Comparison of ENCODE assay signal across 12 cellular contexts in genomic region chr16:84111949-84112348, GRCh38. TPM values are rescaled to one million over a fixed set of nuclear protein-coding genes. Genes with fewer than 3 reads are reported as not detected.
A peak's percentile ranks its signal among the peaks of the same experiment; 100 is the strongest.
DNase-seq lines count a peak whose midpoint lies in the region; ATAC-seq, FAIRE-seq and TF ChIP-seq lines count a peak whose summit lies in the region.
"Not testable (repeated sequence)": the region's sequence is repeated elsewhere in the genome, so short reads cannot be mapped to it uniquely, and the experiment has no call there.
"Had no signal": no experiment of that assay in that cellular context is flagged by ENCODE, and none has a peak within 500 bp of the region (broad histone marks: within the 10 kb centered on the region; RNA-seq: fewer than 3 reads in every experiment).

No MANE protein-coding gene starts in this region.

- CTCF ChIA-PET in HepG2 (lab: Yijun Ruan, JAX; ENCODE audit: low intra/inter-chr PET ratio, low total read pairs), result not testable (repeated sequence)

- H3K36me3 ChIP-seq in GM23248 (ENCODE audit: low read depth); MM.1S (replicated peaks; ENCODE audit: insufficient read depth, low read length); astrocyte (ENCODE audit: insufficient read depth, low read length): not testable (repeated sequence)
- peaks cover 16 to 28% of the 10 kb centered on the region in 2 experiments for H3K36me3 ChIP-seq in HepG2 (replicated peaks in 1 of 2; ENCODE audit: control insufficient read depth in 1 of 2, insufficient read depth in 2 of 2, low read length in 2 of 2)

- H3K27me3 Mint-ChIP-seq in astrocyte (ENCODE audit: low read depth, unreplicated experiment); stimulated activated naive CD8-positive, alpha-beta T cell treated with anti-CD3 and anti-CD28 coated beads, Interleukin-15, Interleukin-2, amounts not matched to agents 100 ng/mL and 50 ng/mL, for 24 hours: not testable (repeated sequence)

- H3K9me3 Mint-ChIP-seq in astrocyte (ENCODE audit: unreplicated experiment); stimulated activated naive CD8-positive, alpha-beta T cell treated with anti-CD3 and anti-CD28 coated beads, Interleukin-15, Interleukin-2, amounts not matched to agents 100 ng/mL and 50 ng/mL, for 24 hours: not testable (repeated sequence)

- intact Hi-C loops in HepG2 (cut with micrococcal nuclease; ENCODE audit: unreplicated experiment), result not testable (repeated sequence)

- not testable (repeated sequence) for TF ChIP-seq CTCF in MM.1S (IDR thresholded peaks at IDR 0.05; ENCODE audit: low read length); astrocyte (IDR thresholded peaks at IDR 0.05; ENCODE audit: insufficient read depth, low read depth, low read length); HepG2 (CRISPR knock-in tag; IDR thresholded peaks at IDR 0.05)

- H3K36me3 Mint-ChIP-seq in astrocyte (ENCODE audit: low read depth, unreplicated experiment), result not testable (repeated sequence)
- peaks cover 20% of the 10 kb centered on the region for H3K36me3 Mint-ChIP-seq in stimulated activated naive CD8-positive, alpha-beta T cell treated with anti-CD3 and anti-CD28 coated beads, Interleukin-15, Interleukin-2, amounts not matched to agents 100 ng/mL and 50 ng/mL, for 24 hours (ENCODE audit: low read depth)

- not testable (repeated sequence) for H3K9me3 ChIP-seq in GM23248 (ENCODE audit: low read depth); MM.1S (replicated peaks; ENCODE audit: insufficient read depth, low read length); astrocyte (ENCODE audit: insufficient read depth, low read depth, low read length); HepG2 (ENCODE audit: low read length)

- not testable (repeated sequence) for H3K4me2 ChIP-seq in GM23248 (ENCODE audit: unreplicated experiment); astrocyte (ENCODE audit: low read length); HepG2 (ENCODE audit: low read depth, low read length)
- H3K4me2 ChIP-seq in MM.1S (ENCODE audit: low read depth, low read length), result peak overlapping the region; percentile 54; the same call in 1 of the 2 replicates

- not testable (repeated sequence) for BruUV-seq in HepG2 (replicated peaks; lab: Mats Ljungman, UMichigan)

- not testable (repeated sequence) for FAIRE-seq in astrocyte (lab: Jason Lieb, UNC); HepG2 (lab: Jason Lieb, UNC)

- TF ChIP-seq RAD21 in HepG2 (CRISPR knock-in tag; IDR thresholded peaks at IDR 0.05), result not testable (repeated sequence)

- H2AFZ ChIP-seq in GM23248; MM.1S (ENCODE audit: low read length); astrocyte (ENCODE audit: low read depth, low read length); HepG2 (ENCODE audit: low read length): not testable (repeated sequence)

- DNase-seq in GM23248, result peak; percentile 25
- DNase-seq in MM.1S, result peak; percentile 20
- peak; percentile 59 for DNase-seq in activated CD4-positive, alpha-beta T cell treated with anti-CD3 and anti-CD28 coated beads for 48 hours
- peak; percentile 41 to 45 for DNase-seq in activated T-cell treated with anti-CD3 and anti-CD28 coated beads, Interleukin-2, amount 50 U/mL, for 48 hours
- DNase-seq in astrocyte (ENCODE audit: low read depth), result peak; percentile 31
- not testable (repeated sequence) for DNase-seq in HepG2 (ENCODE audit: low spot score)
- peak; percentile 22 for DNase-seq in stimulated activated CD4-positive, alpha-beta T cell treated with anti-CD3 and anti-CD28 coated beads, Interleukin-2, amount 100 ng/mL, for 4 hours (ENCODE audit: low read depth)

- peaks cover 12% of the 10 kb centered on the region; the same call in 1 of the 2 replicates for H4K20me1 ChIP-seq in GM23248 (ENCODE audit: insufficient read depth)
- not testable (repeated sequence) for H4K20me1 ChIP-seq in MM.1S (ENCODE audit: insufficient read depth, low read length); HepG2 (ENCODE audit: insufficient read depth, low read length)
- peaks cover 56% of the 10 kb centered on the region for H4K20me1 ChIP-seq in astrocyte (ENCODE audit: insufficient read depth, low read length)

- not testable (repeated sequence) for H3K9me2 ChIP-seq in GM23248 (ENCODE audit: insufficient read depth); MM.1S (replicated peaks; ENCODE audit: insufficient read depth, low read length)

- POLR2A ChIA-PET in HepG2 (lab: Yijun Ruan, JAX), result interaction anchor here (2.2 kb wide), 1 partner anchor 27 kb away, joined by 7 read pairs; no protein-coding TSS in a partner anchor

- WGBS in GM23248 (ENCODE audit: low coverage in 1 of 2, low lambda C conversion rate in 2 of 2, missing lambda C conversion rate in 2 of 2), 2 experiments, result 97 to 100% methylated on average over 3 of the region's 3 CpGs
- 98% methylated on average over 3 of the region's 3 CpGs for WGBS in HepG2 (ENCODE audit: low lambda C conversion rate)

- H3K27ac Mint-ChIP-seq in astrocyte (ENCODE audit: unreplicated experiment), result not testable (repeated sequence)
- H3K27ac Mint-ChIP-seq in stimulated activated naive CD8-positive, alpha-beta T cell treated with anti-CD3 and anti-CD28 coated beads, Interleukin-15, Interleukin-2, amounts not matched to agents 100 ng/mL and 50 ng/mL, for 24 hours, result peak overlapping the region; percentile 65

- ATAC-seq in HepG2, result not testable (repeated sequence)

- not testable (repeated sequence) for H3K27ac ChIP-seq in GM23248; astrocyte (ENCODE audit: low read depth, low read length); HepG2 (ENCODE audit: extremely low read length, insufficient read depth, low read length)
- H3K27ac ChIP-seq in MM.1S (ENCODE audit: low read length), result peak overlapping the region; percentile 100

- not testable (repeated sequence) for H3K4me1 ChIP-seq in GM23248 (ENCODE audit: insufficient read depth); astrocyte (ENCODE audit: insufficient read depth, low read length)
- H3K4me1 ChIP-seq in MM.1S (ENCODE audit: low read length) (peaks cover 24% of the 10 kb centered on the region), HepG2 (ENCODE audit: insufficient read depth, low read length) (peaks cover 21% of the 10 kb centered on the region)

- not testable (repeated sequence) for H3K4me3 Mint-ChIP-seq in astrocyte (ENCODE audit: unreplicated experiment); stimulated activated naive CD8-positive, alpha-beta T cell treated with anti-CD3 and anti-CD28 coated beads, Interleukin-15, Interleukin-2, amounts not matched to agents 100 ng/mL and 50 ng/mL, for 24 hours

- H3K4me3 ChIP-seq in GM23248; MM.1S (ENCODE audit: low read length); astrocyte (ENCODE audit: insufficient read depth, low read depth, low read length); HepG2 (replicated peaks in 1 of 3; ENCODE audit: insufficient read depth in 1 of 3, low read depth in 2 of 3, low read length in 3 of 3): not testable (repeated sequence)

- not testable (repeated sequence) for TF ChIP-seq EP300 in HepG2 (IDR thresholded peaks at IDR 0.05; ENCODE audit: low read depth in 2 of 2, low read length in 2 of 2); HepG2 (CRISPR knock-in tag; IDR thresholded peaks at IDR 0.05; ENCODE audit: borderline replicate concordance)

- H3K79me2 ChIP-seq in GM23248 (ENCODE audit: insufficient read depth) (peaks cover 94% of the 10 kb centered on the region), MM.1S (ENCODE audit: low read length) (peaks cover 62% of the 10 kb centered on the region), astrocyte (ENCODE audit: insufficient read depth, low read length) (peaks cover 92% of the 10 kb centered on the region), HepG2 (ENCODE audit: insufficient read depth, low read length) (peaks cover 90% of the 10 kb centered on the region)

- not testable (repeated sequence) for H3K4me1 Mint-ChIP-seq in astrocyte (ENCODE audit: low read depth, unreplicated experiment)
- peaks cover 66% of the 10 kb centered on the region for H3K4me1 Mint-ChIP-seq in stimulated activated naive CD8-positive, alpha-beta T cell treated with anti-CD3 and anti-CD28 coated beads, Interleukin-15, Interleukin-2, amounts not matched to agents 100 ng/mL and 50 ng/mL, for 24 hours (ENCODE audit: low read depth)

- TF ChIP-seq POLR2A in HepG2 (IDR thresholded peaks at IDR 0.05; ENCODE audit: insufficient read depth in 1 of 2, low read depth in 2 of 2, low read length in 2 of 2), result not testable (repeated sequence)

- not testable (repeated sequence) for H3F3A ChIP-seq in GM23248 (ENCODE audit: insufficient read depth)
- peaks cover 26% of the 10 kb centered on the region for H3F3A ChIP-seq in MM.1S (ENCODE audit: insufficient read depth, low read length)

- H3K27me3 ChIP-seq in GM23248 (replicated peaks; ENCODE audit: insufficient read depth); MM.1S (replicated peaks; ENCODE audit: insufficient read depth, low read length); astrocyte (ENCODE audit: insufficient read depth, low read length); HepG2 (ENCODE audit: control insufficient read depth in 1 of 2, insufficient read depth in 2 of 2, low read length in 2 of 2): not testable (repeated sequence)

- H3K9ac ChIP-seq in GM23248; astrocyte (ENCODE audit: low read length); HepG2 (ENCODE audit: insufficient read depth, low read depth, low read length): not testable (repeated sequence)
- H3K9ac ChIP-seq in MM.1S (ENCODE audit: low read length), result peak overlapping the region; percentile 91

- in situ Hi-C loops in GM23248 (cut with MboI); HepG2 (cut with HindIII; ENCODE audit: extremely low pct_ligation_motif_present, low pct_unique_long_range_greater_than_20kb): not testable (repeated sequence)

RNA-seq across cellular contexts. Expression of gene MBTPS1, which starts 4.8 kb away (rescaled TPM):
- total RNA-seq in GM23248 (2014; rRNA removed; shearing (Covaris generic)), result 95.7 and 103 TPM in 2 replicates
- polyA plus RNA-seq in GM23248 (2016; fragmentation: Nextera tagmentation; extraction: Ambion mirVana) (84.0 and 88.1 TPM in 2 replicates), HepG2 (2011; rRNA removed) (83.4 and 91.3 TPM in 2 replicates)
- total RNA-seq in astrocyte (85.9 and 88.2 TPM in 2 replicates), HepG2 (2016; rRNA removed; fragmentation: Illumina TruSeq; extraction: Trizol) (42.0 and 56.7 TPM in 2 replicates)
- total RNA-seq in HepG2 (2016; cell fraction: cytosol; rRNA removed; fragmentation: Illumina TruSeq; extraction: Trizol; ENCODE audit: low read depth), result 14.4 and 16.1 TPM in 2 replicates
- total RNA-seq in HepG2 (2016; cell fraction: insoluble cytoplasmic fraction; rRNA removed; fragmentation: Illumina TruSeq; extraction: Trizol), result 36.6 and 55.6 TPM in 2 replicates
- total RNA-seq in HepG2 (2016; cell fraction: membrane; rRNA removed; fragmentation: Illumina TruSeq; extraction: Trizol), result 45.4 and 47.4 TPM in 2 replicates
- 69.1 and 74.7 TPM in 2 replicates for total RNA-seq in HepG2 (2016; cell fraction: nucleus; rRNA removed; fragmentation: Illumina TruSeq; extraction: Trizol)
- 67.3 and 71.7 TPM in 2 replicates for polyA plus RNA-seq in HepG2 (2011; cell fraction: cytosol; rRNA removed)
- 131 and 133 TPM in 2 replicates for polyA plus RNA-seq in HepG2 (2011; cell fraction: nucleus; rRNA removed)
- polyA plus RNA-seq in HepG2 (2012), result 62.6 and 69.2 TPM in 2 replicates
- polyA plus RNA-seq in HepG2 (2016; cell fraction: cytosol; fragmentation: Illumina TruSeq; extraction: Trizol; ENCODE audit: low read depth), result 8.3 TPM in 2 replicates
- polyA plus RNA-seq in HepG2 (2016; cell fraction: insoluble cytoplasmic fraction; fragmentation: Illumina TruSeq; extraction: Trizol; ENCODE audit: low read depth), result 38.4 and 45.1 TPM in 2 replicates
- polyA plus RNA-seq in HepG2 (2016; cell fraction: membrane; fragmentation: Illumina TruSeq; extraction: Trizol; ENCODE audit: low read depth), result 28.8 and 29.8 TPM in 2 replicates
- 102 and 104 TPM in 2 replicates for polyA plus RNA-seq in HepG2 (2016; cell fraction: nucleus; fragmentation: Illumina TruSeq; extraction: Trizol; ENCODE audit: insufficient read depth, low read depth)
- 115 TPM in 2 replicates for polyA minus RNA-seq in HepG2 (2011; rRNA and poly(A)+ RNA removed; ENCODE audit: low replicate concordance)
- polyA minus RNA-seq in HepG2 (2011; cell fraction: cytosol; rRNA and poly(A)+ RNA removed), result 74.7 and 82.8 TPM in 2 replicates
- polyA minus RNA-seq in HepG2 (2011; cell fraction: nucleus; rRNA and poly(A)+ RNA removed), result 177 and 179 TPM in 2 replicates

RNA-seq across cellular contexts. Expression of gene HSDL1, which starts 33.0 kb away (rescaled TPM):
- total RNA-seq in GM23248 (2014; rRNA removed; shearing (Covaris generic)), result 17.0 and 19.9 TPM in 2 replicates
- polyA plus RNA-seq in GM23248 (2016; fragmentation: Nextera tagmentation; extraction: Ambion mirVana), result 10.8 and 12.0 TPM in 2 replicates
- 26.5 and 29.2 TPM in 2 replicates for total RNA-seq in astrocyte
- 41.0 and 49.7 TPM in 2 replicates for total RNA-seq in HepG2 (2016; rRNA removed; fragmentation: Illumina TruSeq; extraction: Trizol)
- total RNA-seq in HepG2 (2016; cell fraction: cytosol; rRNA removed; fragmentation: Illumina TruSeq; extraction: Trizol; ENCODE audit: low read depth), result 7.8 and 9.0 TPM in 2 replicates
- 44.0 and 52.4 TPM in 2 replicates for total RNA-seq in HepG2 (2016; cell fraction: insoluble cytoplasmic fraction; rRNA removed; fragmentation: Illumina TruSeq; extraction: Trizol)
- total RNA-seq in HepG2 (2016; cell fraction: membrane; rRNA removed; fragmentation: Illumina TruSeq; extraction: Trizol), result 24.0 and 24.1 TPM in 2 replicates
- 44.3 and 51.5 TPM in 2 replicates for total RNA-seq in HepG2 (2016; cell fraction: nucleus; rRNA removed; fragmentation: Illumina TruSeq; extraction: Trizol)
- polyA plus RNA-seq in HepG2 (2011; rRNA removed), result 38.5 and 49.2 TPM in 2 replicates
- 16.7 and 25.9 TPM in 2 replicates for polyA plus RNA-seq in HepG2 (2011; cell fraction: cytosol; rRNA removed)
- polyA plus RNA-seq in HepG2 (2011; cell fraction: nucleus; rRNA removed), result 63.7 and 74.4 TPM in 2 replicates
- polyA plus RNA-seq in HepG2 (2012), result 37.4 and 44.3 TPM in 2 replicates
- 4.0 and 5.2 TPM in 2 replicates for polyA plus RNA-seq in HepG2 (2016; cell fraction: cytosol; fragmentation: Illumina TruSeq; extraction: Trizol; ENCODE audit: low read depth)
- 31.8 and 35.8 TPM in 2 replicates for polyA plus RNA-seq in HepG2 (2016; cell fraction: insoluble cytoplasmic fraction; fragmentation: Illumina TruSeq; extraction: Trizol; ENCODE audit: low read depth)
- 9.4 and 9.5 TPM in 2 replicates for polyA plus RNA-seq in HepG2 (2016; cell fraction: membrane; fragmentation: Illumina TruSeq; extraction: Trizol; ENCODE audit: low read depth)
- 82.3 and 86.1 TPM in 2 replicates for polyA plus RNA-seq in HepG2 (2016; cell fraction: nucleus; fragmentation: Illumina TruSeq; extraction: Trizol; ENCODE audit: insufficient read depth, low read depth)
- 16.9 and 31.3 TPM in 2 replicates for polyA minus RNA-seq in HepG2 (2011; rRNA and poly(A)+ RNA removed; ENCODE audit: low replicate concordance)
- 17.4 and 22.4 TPM in 2 replicates for polyA minus RNA-seq in HepG2 (2011; cell fraction: cytosol; rRNA and poly(A)+ RNA removed)
- polyA minus RNA-seq in HepG2 (2011; cell fraction: nucleus; rRNA and poly(A)+ RNA removed), result 37.8 and 49.3 TPM in 2 replicates

RNA-seq across cellular contexts. Expression of gene DNAAF1, which starts 33.2 kb away (rescaled TPM):
- total RNA-seq in GM23248 (2014; rRNA removed; shearing (Covaris generic)), result not detected in 2 replicates
- polyA plus RNA-seq in GM23248 (2016; fragmentation: Nextera tagmentation; extraction: Ambion mirVana) (not detected in 2 replicates), HepG2 (2011; rRNA removed) (0.07 TPM in 1 of 2 replicates, not detected in the other)
- total RNA-seq in astrocyte (0.30 and 0.38 TPM in 2 replicates), HepG2 (2016; rRNA removed; fragmentation: Illumina TruSeq; extraction: Trizol) (0.04 TPM in 1 of 2 replicates, not detected in the other)
- not detected in 2 replicates for total RNA-seq in HepG2 (2016; cell fraction: cytosol; rRNA removed; fragmentation: Illumina TruSeq; extraction: Trizol; ENCODE audit: low read depth)
- 0.09 TPM in 1 of 2 replicates, not detected in the other for total RNA-seq in HepG2 (2016; cell fraction: insoluble cytoplasmic fraction; rRNA removed; fragmentation: Illumina TruSeq; extraction: Trizol)
- total RNA-seq in HepG2 (2016; cell fraction: membrane; rRNA removed; fragmentation: Illumina TruSeq; extraction: Trizol), result 0.21 and 0.28 TPM in 2 replicates
- total RNA-seq in HepG2 (2016; cell fraction: nucleus; rRNA removed; fragmentation: Illumina TruSeq; extraction: Trizol), result 0.22 and 0.25 TPM in 2 replicates
- not detected in 2 replicates for polyA plus RNA-seq in HepG2 (2011; cell fraction: cytosol; rRNA removed)
- polyA plus RNA-seq in HepG2 (2011; cell fraction: nucleus; rRNA removed), result 0.10 and 0.48 TPM in 2 replicates
- polyA plus RNA-seq in HepG2 (2012), result 0.09 TPM in 1 of 2 replicates, not detected in the other
- not detected in 2 replicates for polyA plus RNA-seq in HepG2 (2016; cell fraction: cytosol; fragmentation: Illumina TruSeq; extraction: Trizol; ENCODE audit: low read depth)
- not detected in 2 replicates for polyA plus RNA-seq in HepG2 (2016; cell fraction: insoluble cytoplasmic fraction; fragmentation: Illumina TruSeq; extraction: Trizol; ENCODE audit: low read depth)
- not detected in 2 replicates for polyA plus RNA-seq in HepG2 (2016; cell fraction: membrane; fragmentation: Illumina TruSeq; extraction: Trizol; ENCODE audit: low read depth)
- polyA plus RNA-seq in HepG2 (2016; cell fraction: nucleus; fragmentation: Illumina TruSeq; extraction: Trizol; ENCODE audit: insufficient read depth, low read depth), result 0.35 and 0.44 TPM in 2 replicates
- polyA minus RNA-seq in HepG2 (2011; rRNA and poly(A)+ RNA removed; ENCODE audit: low replicate concordance), result 0.37 TPM in 1 of 2 replicates, not detected in the other
- not detected in 2 replicates for polyA minus RNA-seq in HepG2 (2011; cell fraction: cytosol; rRNA and poly(A)+ RNA removed)
- 0.37 TPM in 1 of 2 replicates, not detected in the other for polyA minus RNA-seq in HepG2 (2011; cell fraction: nucleus; rRNA and poly(A)+ RNA removed)
- total RNA-seq: CD4-positive, alpha-beta T cell; Right ventricle myocardium superior had no signal
- polyA plus RNA-seq: BJ, IgD-negative memory B cell had no signal
